9 cellular contexts compared by ENCODE assay signal in genomic region chr7:381211-382117, GRCh38.
A peak's percentile ranks its signal among the peaks of the same experiment; 100 is the strongest.
DNase-seq lines count a peak whose midpoint lies in the region; ATAC-seq and TF ChIP-seq lines count a peak whose summit lies in the region.
"Had no signal": no experiment of that assay in that cellular context is flagged by ENCODE, and none has a peak within 500 bp of the region (broad histone marks: within the 10 kb centered on the region; RNA-seq: fewer than 3 reads in every experiment).

No MANE protein-coding gene starts in this region.

- TF ChIP-seq CTCF in tibial artery (IDR thresholded peaks at IDR 0.05), result no peak

- no peaks in the 10 kb centered on the region for H3K27me3 Mint-ChIP-seq in activated T-helper 17 cell treated with anti-CD3 and anti-CD28 coated beads, Interleukin-2, amount 50 U/mL, for 72 hours
- H3K27me3 Mint-ChIP-seq in naive thymus-derived CD4-positive, alpha-beta T cell, result peaks cover 0 to 28% (median 0%) of the 10 kb centered on the region in 5 donors

- POLR2A ChIA-PET in naive thymus-derived CD4-positive, alpha-beta T cell (lab: Charles Lee), result interaction anchor here (0.5 to 1.5 kb wide), 6 partner anchors 19 to 402 kb away, joined by 3 to 12 read pairs (median 4); no protein-coding TSS in a partner anchor

- H3K4me3 Mint-ChIP-seq in activated T-helper 17 cell treated with anti-CD3 and anti-CD28 coated beads, Interleukin-2, amount 50 U/mL, for 72 hours, result peak overlapping the region; percentile 60
- H3K4me3 Mint-ChIP-seq in naive thymus-derived CD4-positive, alpha-beta T cell, result peak overlapping the region; percentile 47 to 81 (median 68)

- H3K27ac Mint-ChIP-seq in activated T-helper 17 cell treated with anti-CD3 and anti-CD28 coated beads, Interleukin-2, amount 50 U/mL, for 72 hours, result peak overlapping the region; percentile 93
- H3K27ac Mint-ChIP-seq in naive thymus-derived CD4-positive, alpha-beta T cell, result peak overlapping the region; percentile 25 to 83 (median 69)

- intact Hi-C loops in naive thymus-derived CD4-positive, alpha-beta T cell (cut with micrococcal nuclease), result loop anchor here in 1 of 2 donors (1.0 to 5.0 kb wide), 2 partner anchors 19 to 44 kb away; no protein-coding TSS in a partner anchor
- intact Hi-C loops in tibial artery (cut with DNase I; ENCODE audit: low total_unique reads), result no loop called here

- H3K27me3 ChIP-seq in naive thymus-derived CD4-positive, alpha-beta T cell (ENCODE audit: control insufficient read depth in 2 of 2, insufficient read depth in 2 of 2, low read length in 2 of 2), result no peaks in the 10 kb centered on the region
- H3K27me3 ChIP-seq in tibial artery, result peaks cover 0 to 26% of the 10 kb centered on the region in 2 donors

- H3K36me3 Mint-ChIP-seq in activated T-helper 17 cell treated with anti-CD3 and anti-CD28 coated beads, Interleukin-2, amount 50 U/mL, for 72 hours (ENCODE audit: low read depth), result no peaks in the 10 kb centered on the region
- H3K36me3 Mint-ChIP-seq in naive thymus-derived CD4-positive, alpha-beta T cell, result peaks cover 0 to 10% (median 9%) of the 10 kb centered on the region in 5 donors

- H3K9me3 ChIP-seq in naive thymus-derived CD4-positive, alpha-beta T cell (ENCODE audit: control insufficient read depth in 2 of 3, low read length in 3 of 3), result peaks cover 0 to 6% (median 0%) of the 10 kb centered on the region in 3 experiments
- H3K9me3 ChIP-seq in tibial artery, result peaks cover 0 to 25% (median 12%) of the 10 kb centered on the region in 3 donors

- peak overlapping the region; percentile 46 for H3K27ac ChIP-seq in naive thymus-derived CD4-positive, alpha-beta T cell (ENCODE audit: low read depth, low read length)
- no peak overlapping the region for H3K27ac ChIP-seq in tibial artery

- ATAC-seq in activated T-helper 17 cell treated with anti-CD3 and anti-CD28 coated beads, Interleukin-2, amount 50 U/mL, for 72 hours (replicated peaks), result peak; percentile 65
- peak; percentile 82 for ATAC-seq in naive thymus-derived CD4-positive, alpha-beta T cell
- ATAC-seq in HG03469 (IDR thresholded peaks at IDR 0.05; ENCODE audit: unreplicated experiment), result no peak

- H3K4me1 Mint-ChIP-seq in activated T-helper 17 cell treated with anti-CD3 and anti-CD28 coated beads, Interleukin-2, amount 50 U/mL, for 72 hours, result peaks cover 19% of the 10 kb centered on the region
- peaks cover 17 to 35% (median 23%) of the 10 kb centered on the region in 7 donors for H3K4me1 Mint-ChIP-seq in naive thymus-derived CD4-positive, alpha-beta T cell

- H3K9me3 Mint-ChIP-seq in activated T-helper 17 cell treated with anti-CD3 and anti-CD28 coated beads, Interleukin-2, amount 50 U/mL, for 72 hours, result peaks cover 9% of the 10 kb centered on the region
- H3K9me3 Mint-ChIP-seq in naive thymus-derived CD4-positive, alpha-beta T cell, result peaks cover 2 to 34% (median 14%) of the 10 kb centered on the region in 11 donors

- DNase-seq in activated gamma-delta T cell treated with Interleukin-2 at 50 U/mL for 16 hours, result peak; percentile 35
- no peak for DNase-seq in activated gamma-delta T cell (lab: John Stamatoyannopoulos, UW)
- DNase-seq in naive thymus-derived CD4-positive, alpha-beta T cell, result peak in 8 of 9 donors; percentile 8 to 59 (median 38)
- peak; percentile 8 to 57 for DNase-seq in tibial artery
- no peak for DNase-seq in GM19240 (ENCODE audit: insufficient read length, low spot score)
- DNase-seq in HPDE6-E6E7 (ENCODE audit: extremely low spot score), result no peak
- DNase-seq: substantia nigra had no signal

- CTCF ChIA-PET in naive thymus-derived CD4-positive, alpha-beta T cell (lab: Charles Lee), result no interaction called here

- H3K4me3 ChIP-seq in naive thymus-derived CD4-positive, alpha-beta T cell (ENCODE audit: low read length), result peak overlapping the region; percentile 28
- H3K4me3 ChIP-seq in tibial artery, result no peak overlapping the region

- H3K36me3 ChIP-seq in naive thymus-derived CD4-positive, alpha-beta T cell (ENCODE audit: control insufficient read depth in 2 of 3, insufficient read depth in 3 of 3, low read length in 3 of 3), result no peaks in the 10 kb centered on the region
- H3K36me3 ChIP-seq in tibial artery, result no peaks in the 10 kb centered on the region

- peaks cover 19 to 32% of the 10 kb centered on the region in 2 donors for H3K4me1 ChIP-seq in naive thymus-derived CD4-positive, alpha-beta T cell (ENCODE audit: control insufficient read depth in 2 of 2, insufficient read depth in 2 of 2, low read length in 2 of 2)
- H3K4me1 ChIP-seq in tibial artery, result peaks cover 0 to 15% (median 7%) of the 10 kb centered on the region in 4 donors

Comparison
In these comparisons a context has a peak if more than half of its experiments do, and no peak if none do; other contexts are left out.
1. DNase-seq: peak in activated gamma-delta T cell treated with Interleukin-2 at 50 U/mL for 16 hours (single experiment), naive thymus-derived CD4-positive, alpha-beta T cell (8 of 9) and tibial artery (2 of 2); none in activated gamma-delta T cell (single experiment), GM19240 (single experiment) and HPDE6-E6E7 (single experiment).